In genomic region chr5:32712463-32713395, GRCh38 we compare ENCODE assay signal across 9 cellular contexts. TPM values are rescaled to one million over a fixed set of nuclear protein-coding genes. Genes with fewer than 3 reads are reported as not detected.
DNase-seq lines count a peak whose midpoint lies in the region; ATAC-seq and TF ChIP-seq lines count a peak whose summit lies in the region.
"Had no signal": no experiment of that assay in that cellular context is flagged by ENCODE, and none has a peak within 500 bp of the region (broad histone marks: within the 10 kb centered on the region; RNA-seq: fewer than 3 reads in every experiment).

No MANE protein-coding gene starts in this region.

- no peak for TF ChIP-seq CTCF in fibroblast of pulmonary artery (IDR thresholded peaks at IDR 0.05; ENCODE audit: low read length, missing control alignments)

- CTCF ChIA-PET in CD8-positive, alpha-beta memory T cell (lab: Charles Lee) = no interaction called here

- H3K9me3 Mint-ChIP-seq in CD8-positive, alpha-beta memory T cell = peaks cover 0 to 5% (median 0%) of the 10 kb centered on the region in 5 donors

- no peak overlapping the region for H3K27ac Mint-ChIP-seq in CD8-positive, alpha-beta memory T cell

- H3K27ac ChIP-seq in CD8-positive, alpha-beta memory T cell (ENCODE audit: low read depth, low read length) = no peak overlapping the region
- H3K27ac ChIP-seq in SJSA1 (no peak overlapping the region), rectal smooth muscle tissue (ENCODE audit: low read depth, low read length) (peak overlapping the region; percentile 81)

- no peaks in the 10 kb centered on the region for H3K9me3 ChIP-seq in CD8-positive, alpha-beta memory T cell (ENCODE audit: low read length)
- no peaks in the 10 kb centered on the region for H3K9me3 ChIP-seq in SJSA1 (replicated peaks)

- H3K27me3 ChIP-seq in CD8-positive, alpha-beta memory T cell (ENCODE audit: insufficient read depth, low read length, poor library complexity, severe bottlenecking) = peaks cover 7% of the 10 kb centered on the region
- H3K27me3 ChIP-seq in SJSA1 (replicated peaks) = no peaks in the 10 kb centered on the region
- H3K27me3 ChIP-seq in rectal smooth muscle tissue (ENCODE audit: control insufficient read depth, insufficient read depth, low read length) = peaks cover 4% of the 10 kb centered on the region

- no peak for DNase-seq in CD8-positive, alpha-beta memory T cell
- DNase-seq in SJSA1 (ENCODE audit: low read depth in 1 of 2, low spot score in 2 of 2) (no peak), fibroblast of pulmonary artery (ENCODE audit: low read depth) (no peak), amygdala (lab: John Stamatoyannopoulos, UW) (no peak), NCI-H82 (lab: John Stamatoyannopoulos, UW) (no peak)
- DNase-seq: Karpas-422 had no signal

- peaks cover 17 to 36% (median 22%) of the 10 kb centered on the region in 3 donors for H3K4me1 Mint-ChIP-seq in CD8-positive, alpha-beta memory T cell

- H3K27me3 Mint-ChIP-seq in CD8-positive, alpha-beta memory T cell = peaks cover 52 to 65% of the 10 kb centered on the region in 2 donors

- H3K36me3 Mint-ChIP-seq in CD8-positive, alpha-beta memory T cell = no peaks in the 10 kb centered on the region

- no peaks in the 10 kb centered on the region for H3K36me3 ChIP-seq in CD8-positive, alpha-beta memory T cell (ENCODE audit: insufficient read depth, low read length)
- H3K36me3 ChIP-seq in SJSA1 (no peaks in the 10 kb centered on the region), rectal smooth muscle tissue (ENCODE audit: control insufficient read depth, insufficient read depth, low read length) (no peaks in the 10 kb centered on the region)

- no peak overlapping the region for H3K4me3 ChIP-seq in CD8-positive, alpha-beta memory T cell (ENCODE audit: low read length)
- H3K4me3 ChIP-seq in SJSA1 (peak overlapping the region; percentile 46), fibroblast of pulmonary artery (replicated peaks; ENCODE audit: low read depth, low read length) (peak overlapping the region; percentile 60), rectal smooth muscle tissue (ENCODE audit: low read length) (peak overlapping the region; percentile 69)

- H3K4me3 Mint-ChIP-seq in CD8-positive, alpha-beta memory T cell = peak overlapping the region in 4 of 7 donors; percentile 16 to 65 (median 33)

- no peak overlapping the region for H3K9ac ChIP-seq in rectal smooth muscle tissue (ENCODE audit: low read length)

- no peaks in the 10 kb centered on the region for H3K4me1 ChIP-seq in CD8-positive, alpha-beta memory T cell (ENCODE audit: insufficient read depth, low read length)
- H3K4me1 ChIP-seq in SJSA1 (replicated peaks) = peaks cover 8% of the 10 kb centered on the region
- H3K4me1 ChIP-seq in rectal smooth muscle tissue (ENCODE audit: control insufficient read depth, insufficient read depth, low read length) = no peaks in the 10 kb centered on the region

- POLR2A ChIA-PET in CD8-positive, alpha-beta memory T cell (lab: Charles Lee) = no interaction called here

- ATAC-seq in HG02840 (IDR thresholded peaks at IDR 0.05; ENCODE audit: low FRiP score, unreplicated experiment) (no peak), HG03175 (IDR thresholded peaks at IDR 0.05; ENCODE audit: unreplicated experiment) (no peak)

RNA-seq across cellular contexts. Expression of gene NPR3, which starts 1.6 kb away (rescaled TPM):
- not detected for total RNA-seq in CD8-positive, alpha-beta memory T cell
- not detected for polyA plus RNA-seq in CD8-positive, alpha-beta memory T cell
- 9.9 and 15.0 TPM in 2 replicates for total RNA-seq in SJSA1 (2014; rRNA removed; shearing (Covaris generic))

Comparison
In these comparisons a context has a peak if more than half of its experiments do, and no peak if none do; other contexts are left out.
1. RNA of gene NPR3, which starts 1.6 kb away (total RNA-seq): 9.9 to 15.0 TPM in SJSA1; not detected in CD8-positive, alpha-beta memory T cell; every median in the first group is over 10 times any median in the second.